ENCODE assay signal across 9 cellular contexts in the genomic region with DNA sequence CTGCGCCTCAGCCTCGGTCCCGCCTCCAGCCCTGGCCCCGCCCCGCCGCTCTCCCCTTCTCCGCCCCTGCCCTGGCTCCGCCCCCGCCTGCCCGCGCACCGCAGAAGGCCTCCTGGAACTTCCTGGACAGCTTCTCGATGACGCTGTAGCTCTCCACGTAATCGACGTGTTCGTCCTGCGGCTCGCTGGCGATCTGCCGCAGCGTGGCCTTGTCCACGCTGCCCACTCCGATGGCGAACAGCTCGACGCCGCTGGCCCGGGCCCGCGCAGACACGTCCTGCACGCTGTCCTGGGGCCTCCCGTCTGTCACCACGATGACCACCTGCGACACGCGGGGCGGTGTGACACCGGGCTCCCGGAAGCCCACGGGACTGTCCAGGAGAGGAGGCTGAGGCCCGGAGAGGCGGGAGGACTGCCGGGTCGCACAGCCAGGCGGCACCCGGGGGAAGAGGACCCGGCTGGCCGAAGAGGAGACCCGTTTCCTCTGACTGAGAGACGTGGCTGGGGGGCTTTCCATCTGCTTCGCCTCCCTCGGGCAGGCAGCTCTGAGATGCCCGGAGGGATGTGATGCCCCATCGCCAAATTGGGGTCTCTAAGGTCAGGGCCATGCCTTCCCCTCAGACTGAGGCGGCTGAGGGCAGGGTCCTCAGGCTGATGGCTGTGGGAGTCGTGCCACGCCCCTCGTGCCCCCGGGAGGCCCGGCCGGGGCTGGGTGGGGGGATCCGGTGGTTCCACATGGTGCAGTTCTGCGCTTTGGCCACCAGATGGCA. TPM values are rescaled to one million over a fixed set of nuclear protein-coding genes. Genes with fewer than 3 reads are reported as not detected.
DNase-seq lines count a peak whose midpoint lies in the region; ATAC-seq and TF ChIP-seq lines count a peak whose summit lies in the region.
"Had no signal": no experiment of that assay in that cellular context is flagged by ENCODE, and none has a peak within 500 bp of the region (broad histone marks: within the 10 kb centered on the region; RNA-seq: fewer than 3 reads in every experiment).

No MANE protein-coding gene starts in this region.

- H3K36me3 ChIP-seq in OCI-LY7 (ENCODE audit: insufficient read depth, low read length) = no peaks in the 10 kb centered on the region

- H3K4me1 Mint-ChIP-seq in CD4-positive, alpha-beta T cell (ENCODE audit: low read depth) = peaks cover 30% of the 10 kb centered on the region

- H4K20me1 ChIP-seq in OCI-LY7 (ENCODE audit: insufficient read depth, low read length) = no peaks in the 10 kb centered on the region

- BruUV-seq in OCI-LY7 (replicated peaks; lab: Mats Ljungman, UMichigan) = no TSS peak

- peaks cover 28% of the 10 kb centered on the region for H3K4me1 ChIP-seq in OCI-LY7 (ENCODE audit: insufficient read depth, low read length, poor library complexity, severe bottlenecking)

- no peaks in the 10 kb centered on the region for H3K27me3 Mint-ChIP-seq in CD4-positive, alpha-beta T cell

- H3K9me3 Mint-ChIP-seq in CD4-positive, alpha-beta T cell = peaks cover 3% of the 10 kb centered on the region

- peak; percentile 62 for ATAC-seq in CD4-positive, alpha-beta T cell (ENCODE audit: poor library complexity)
- ATAC-seq in GM19372 (IDR thresholded peaks at IDR 0.05; ENCODE audit: low read depth, unreplicated experiment) (peak; percentile 43), HG03565 (IDR thresholded peaks at IDR 0.05; ENCODE audit: unreplicated experiment) (peak; percentile 46)

- H3K4me2 ChIP-seq in OCI-LY7 (ENCODE audit: low read length) = peak overlapping the region; percentile 98

- H3K4me3 ChIP-seq in OCI-LY7 (ENCODE audit: low read depth, low read length, poor library complexity, severe bottlenecking) = peak overlapping the region; percentile 80

- H3K9me3 ChIP-seq in CD4-positive, alpha-beta T cell (ENCODE audit: control insufficient read depth, low read length) = peaks cover 7% of the 10 kb centered on the region
- peaks cover 10% of the 10 kb centered on the region; the same call in 1 of the 2 replicates for H3K9me3 ChIP-seq in OCI-LY7 (ENCODE audit: low read length)

- peak; percentile 71 to 88 (median 77) for DNase-seq in CD4-positive, alpha-beta T cell
- DNase-seq in OCI-LY7 (ENCODE audit: low spot score) = peak; percentile 83
- peak; percentile 76 for DNase-seq in activated T-cell treated with anti-CD3 and anti-CD28 coated beads for 48 hours (ENCODE audit: low read depth)
- peak; percentile 90 to 99 for DNase-seq in erythroblast (lab: John Stamatoyannopoulos, UW)
- DNase-seq in myocyte (ENCODE audit: low read depth) = peak; percentile 95
- peak; percentile 75 for DNase-seq in stimulated activated CD8-positive, alpha-beta memory T cell treated with anti-CD3 and anti-CD28 coated beads, Interleukin-7, amount 100 ng/mL, for 4 hours (ENCODE audit: low read depth in 2 of 2)

- peak; percentile 80 for TF ChIP-seq POLR2A in erythroblast (IDR thresholded peaks at IDR 0.05; ENCODE audit: low read length)

- no peaks in the 10 kb centered on the region for H3K79me2 ChIP-seq in OCI-LY7 (ENCODE audit: insufficient read depth, low read depth, low read length)

- H3K27ac Mint-ChIP-seq in CD4-positive, alpha-beta T cell = peak overlapping the region; percentile 92

- peaks cover 23% of the 10 kb centered on the region for H3K36me3 Mint-ChIP-seq in CD4-positive, alpha-beta T cell (ENCODE audit: low read depth)

- CTCF ChIA-PET in CD4-positive, alpha-beta T cell (lab: Charles Lee) = interaction anchor here (0.6 to 5.6 kb wide), 15 partner anchors 10 to 210 kb away, joined by 3 to 87 read pairs (median 7); a partner anchor contains a TSS
- CTCF ChIA-PET in OCI-LY7 (lab: Charles Lee; ENCODE audit: unreplicated experiment) = interaction anchor here (0.6 to 4.0 kb wide), 6 partner anchors 11 to 60 kb away, joined by 3 to 61 read pairs (median 4); no protein-coding TSS in a partner anchor

- no peaks in the 10 kb centered on the region for H3K27me3 ChIP-seq in CD4-positive, alpha-beta T cell (ENCODE audit: control insufficient read depth, insufficient read depth, low read length)

- peak overlapping the region; percentile 93 for H2AFZ ChIP-seq in OCI-LY7 (ENCODE audit: low read length)

- POLR2A ChIA-PET in CD4-positive, alpha-beta T cell (lab: Charles Lee) = interaction anchor here (0.6 to 5.5 kb wide), 19 partner anchors 9 to 1932 kb away, joined by 3 to 98 read pairs (median 7); a partner anchor contains a TSS
- POLR2A ChIA-PET in OCI-LY7 (lab: Charles Lee) = interaction anchor here (0.6 to 2.5 kb wide), 13 partner anchors 11 to 1033 kb away, joined by 3 to 12 read pairs (median 3); a partner anchor contains a TSS

- intact Hi-C loops in CD4-positive, alpha-beta T cell (cut with DNase I, micrococcal nuclease) = loop anchor here (1.0 to 10.0 kb wide), 12 partner anchors 30 to 1482 kb away; a partner anchor contains a TSS
- intact Hi-C loops in OCI-LY7 (cut with micrococcal nuclease; ENCODE audit: unreplicated experiment) = loop anchor here (1.0 kb wide), 3 partner anchors 60 to 210 kb away; no protein-coding TSS in a partner anchor

- H3K27ac ChIP-seq in CD4-positive, alpha-beta T cell (ENCODE audit: low read depth, low read length) = peak overlapping the region; percentile 100
- peak overlapping the region; percentile 40 for H3K27ac ChIP-seq in OCI-LY7 (ENCODE audit: low read depth, low read length, poor library complexity, severe bottlenecking)

- TF ChIP-seq CTCF in CD4-positive, alpha-beta T cell (IDR thresholded peaks at IDR 0.05) = peak; percentile 97
- TF ChIP-seq CTCF in OCI-LY7 (conservative IDR thresholded peaks at IDR 0.05; ENCODE audit: low read length) = peak; percentile 96

- peak overlapping the region; percentile 95 for H3K4me3 Mint-ChIP-seq in CD4-positive, alpha-beta T cell

- H3K9me2 ChIP-seq in OCI-LY7 (ENCODE audit: insufficient read depth, low read length) = no peaks in the 10 kb centered on the region

RNA-seq across cellular contexts. Expression of a gene that starts 4.6 kb away (rescaled TPM):
- 1 to 10 TPM; 2.5 to 2.7 TPM for total RNA-seq in CD4-positive, alpha-beta T cell
- total RNA-seq in OCI-LY7 (2014; rRNA removed; shearing (Covaris generic)) = 0.18 and 0.28 TPM in 2 replicates
- total RNA-seq in OCI-LY7 (2022) = 0.42 TPM in 1 of 2 replicates, not detected in the other
- total RNA-seq in myocyte = 0.05 TPM in 1 of 2 replicates, not detected in the other
- 0.06 TPM for polyA plus RNA-seq in myocyte (2012)
- total RNA-seq: subcutaneous adipose tissue had no signal

RNA-seq across cellular contexts. Expression of a gene that starts 38.8 kb away (rescaled TPM):
- 100 to 1,000 TPM; 625 to 642 TPM for total RNA-seq in CD4-positive, alpha-beta T cell
- 91.2 and 113 TPM in 2 replicates for total RNA-seq in OCI-LY7 (2014; rRNA removed; shearing (Covaris generic))
- total RNA-seq in OCI-LY7 (2022) (137 and 163 TPM in 2 replicates), myocyte (0.62 and 0.78 TPM in 2 replicates)
- polyA plus RNA-seq in myocyte (2012) = 1.3 TPM

Comparison
In these comparisons a context has a peak if more than half of its experiments do, and no peak if none do; other contexts are left out.
1. Peak in every context shown above with its lines: DNase-seq, ATAC-seq, H3K4me3 ChIP-seq and H3K27ac ChIP-seq.
2. RNA of a gene that starts 38.8 kb away (total RNA-seq): 625 to 642 TPM in CD4-positive, alpha-beta T cell and 91.2 to 163 TPM in OCI-LY7; 0.62 to 0.78 TPM in myocyte; every median in the first group is over 10 times any median in the second.